Comparison of ENCODE assay signal across 9 cellular contexts in the genomic region with DNA sequence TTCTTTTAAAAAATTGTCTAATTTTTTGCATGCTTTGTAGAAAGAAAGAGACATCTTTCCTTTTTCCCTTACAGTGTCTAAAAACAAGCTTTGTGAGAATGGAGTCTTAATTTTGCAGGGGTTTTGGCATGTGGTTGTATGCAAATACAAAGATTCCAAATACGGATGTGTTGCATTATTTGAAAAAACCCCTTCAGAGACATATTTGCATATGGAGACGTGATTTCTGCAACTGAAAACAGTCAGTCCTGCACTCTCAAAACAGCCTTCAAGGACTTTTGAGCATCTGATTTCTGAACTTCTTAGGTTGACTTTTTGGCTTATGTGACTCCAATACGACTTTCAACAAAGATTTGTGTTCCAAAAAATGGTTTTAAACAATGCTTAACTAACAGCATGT. TPM values are rescaled to one million over a fixed set of nuclear protein-coding genes. Genes with fewer than 3 reads are reported as not detected.
DNase-seq lines count a peak whose midpoint lies in the region; ATAC-seq and TF ChIP-seq lines count a peak whose summit lies in the region.
"Had no signal": no experiment of that assay in that cellular context is flagged by ENCODE, and none has a peak within 500 bp of the region (broad histone marks: within the 10 kb centered on the region; RNA-seq: fewer than 3 reads in every experiment).

No MANE protein-coding gene starts in this region.

- TF ChIP-seq EP300 in upper lobe of left lung (IDR thresholded peaks at IDR 0.05), result no peak

- ATAC-seq in GM18868 (IDR thresholded peaks at IDR 0.05; ENCODE audit: unreplicated experiment) (peak; percentile 86), GM21619 (IDR thresholded peaks at IDR 0.05; ENCODE audit: unreplicated experiment) (peak; percentile 95), HG03442 (IDR thresholded peaks at IDR 0.05; ENCODE audit: unreplicated experiment) (peak; percentile 92), upper lobe of left lung (ENCODE audit: low FRiP score in 2 of 2) (no peak)

- 32 to 37% methylated on average over 3 of the region's 3 CpGs for WGBS in upper lobe of left lung, 2 donors
- WGBS in testis, 2 donors, result 44 to 45% methylated on average over 3 of the region's 3 CpGs

- H3K36me3 Mint-ChIP-seq in mesothelial cell of epicardium, result no peaks in the 10 kb centered on the region

- peak overlapping the region; percentile 19 for H3K27ac Mint-ChIP-seq in mesothelial cell of epicardium

- intact Hi-C loops in testis (cut with DNase I; ENCODE audit: low total_unique reads), result no loop called here

- H3K9me3 ChIP-seq in upper lobe of left lung (peaks cover 0 to 5% (median 0%) of the 10 kb centered on the region in 4 donors), testis (no peaks in the 10 kb centered on the region)

- peak overlapping the region in 1 of 4 donors; percentile 26 for H3K27ac ChIP-seq in upper lobe of left lung
- H3K27ac ChIP-seq in testis, result no peak overlapping the region
- H3K27ac ChIP-seq: epithelial cell of prostate had no signal

- H3K27me3 ChIP-seq in upper lobe of left lung (no peaks in the 10 kb centered on the region), testis (no peaks in the 10 kb centered on the region)

- TF ChIP-seq CTCF in mesothelial cell of epicardium (IDR thresholded peaks at IDR 0.05; ENCODE audit: unreplicated experiment) (no peak), upper lobe of left lung (IDR thresholded peaks at IDR 0.05) (no peak), testis (IDR thresholded peaks at IDR 0.05) (no peak)

- H3K36me3 ChIP-seq in upper lobe of left lung (peaks cover 0 to 11% (median 3%) of the 10 kb centered on the region in 4 donors), testis (ENCODE audit: low read depth, missing control alignments) (no peaks in the 10 kb centered on the region)

- no peak overlapping the region for H3K4me3 Mint-ChIP-seq in mesothelial cell of epicardium

- peaks cover 40 to 48% (median 46%) of the 10 kb centered on the region in 4 donors for H3K4me1 ChIP-seq in upper lobe of left lung
- H3K4me1 ChIP-seq in testis, result no peaks in the 10 kb centered on the region

- peaks cover 10% of the 10 kb centered on the region for H3K4me1 Mint-ChIP-seq in mesothelial cell of epicardium

- H3K4me3 ChIP-seq in upper lobe of left lung, result no peak overlapping the region
- no peak overlapping the region for H3K4me3 ChIP-seq in testis

- TF ChIP-seq POLR2A in upper lobe of left lung (IDR thresholded peaks at IDR 0.05) (peak in 1 of 4 donors; percentile 15), testis (IDR thresholded peaks at IDR 0.05) (no peak)

- DNase-seq in mesothelial cell of epicardium (ENCODE audit: low spot score in 2 of 2, unreplicated experiment in 2 of 2) (no peak), NCI-H2171 (lab: John Stamatoyannopoulos, UW) (no peak), upper lobe of left lung (no peak), testis (no peak)
- DNase-seq: NCI-H345 had no signal

- peaks cover 7% of the 10 kb centered on the region for H3K9me3 Mint-ChIP-seq in mesothelial cell of epicardium

- peaks cover 18% of the 10 kb centered on the region for H3K27me3 Mint-ChIP-seq in mesothelial cell of epicardium (ENCODE audit: low read depth)

RNA-seq across cellular contexts. Expression of gene IRAK3, which starts 7.8 kb away (rescaled TPM):
- total RNA-seq in mesothelial cell of epicardium (1.5 to 2.2 TPM (median 1.9 TPM) in 3 replicates), upper lobe of left lung (10 to 100 TPM; 33.8 to 65.0 (median 39.7) TPM), testis (1 to 10 TPM; 6.1 to 7.0 TPM)
- polyA plus RNA-seq in testis (ENCODE audit: insufficient read depth, low read depth, low replicate concordance), result 3.1 TPM

RNA-seq across cellular contexts. Expression of gene TMBIM4, which starts 27.0 kb away (rescaled TPM):
- 31.0 to 31.9 TPM (median 31.4 TPM) in 3 replicates for total RNA-seq in mesothelial cell of epicardium
- total RNA-seq in upper lobe of left lung, result 100 to 1,000 TPM in 3 of 6 donors, 10 to 100 TPM in 3; 19.9 to 168 (median 114) TPM
- total RNA-seq in testis, result 100 to 1,000 TPM; 175 to 205 TPM
- polyA plus RNA-seq in testis (ENCODE audit: insufficient read depth, low read depth, low replicate concordance), result 462 TPM

Comparison
In these comparisons a context has a peak if more than half of its experiments do, and no peak if none do; other contexts are left out.
1. ATAC-seq: peak in GM18868 (single experiment), GM21619 (single experiment) and HG03442 (single experiment); none in upper lobe of left lung (0 of 2).
2. RNA of gene IRAK3, which starts 7.8 kb away (total RNA-seq): 33.8 to 65.0 TPM in upper lobe of left lung; 6.1 to 7.0 TPM in testis and 1.5 to 2.2 TPM in mesothelial cell of epicardium; every median in the first group is over 4 times any median in the second.